Comparison of ENCODE assay signal across 25 cellular contexts in genomic region chr10:131722525-131723264, GRCh38.
DNase-seq lines count a peak whose midpoint lies in the region; ATAC-seq, FAIRE-seq and TF ChIP-seq lines count a peak whose summit lies in the region.
"Had no signal": no experiment of that assay in that cellular context is flagged by ENCODE, and none has a peak within 500 bp of the region (broad histone marks: within the 10 kb centered on the region; RNA-seq: fewer than 3 reads in every experiment).

No MANE protein-coding gene starts in this region.

- FAIRE-seq in H1 (lab: Jason Lieb, UNC): no peak
- FAIRE-seq: GM12878 had no signal

- no peak overlapping the region for H4K8ac ChIP-seq in H1 (ENCODE audit: extremely low read depth, insufficient read depth, low read length)
- peak overlapping the region; percentile 65 for H4K8ac ChIP-seq in neuronal stem cell (ENCODE audit: low read depth, low read length)

- TF ChIP-seq POLR2A in H1 (IDR thresholded peaks at IDR 0.05; ENCODE audit: control extremely low read depth in 1 of 2, low read depth in 2 of 2, low read length in 2 of 2): no peak

- H2BK20ac ChIP-seq in H1 (ENCODE audit: low read length): no peak overlapping the region

- no peak overlapping the region for H4K5ac ChIP-seq in H1 (ENCODE audit: insufficient read length, low read depth, low read length)

- H3K79me1 ChIP-seq in H1 (ENCODE audit: low read depth, low read length) (no peaks in the 10 kb centered on the region), neuronal stem cell (ENCODE audit: low read depth, low read length) (peaks cover 2% of the 10 kb centered on the region)

- H3K56ac ChIP-seq in H1 (replicated peaks; ENCODE audit: insufficient read length, low read depth, low read length): no peak overlapping the region

- H2BK15ac ChIP-seq in H1 (ENCODE audit: low read length) (no peak overlapping the region), neuronal stem cell (ENCODE audit: low read length) (peak overlapping the region; percentile 33)

- H3K9ac ChIP-seq in H1 (replicated peaks in 1 of 4; ENCODE audit: extremely low read depth in 1 of 4, low read depth in 3 of 4, low read length in 3 of 4): no peak overlapping the region
- H3K9ac ChIP-seq in neuronal stem cell (ENCODE audit: low read depth, low read length, poor library complexity): no peak overlapping the region
- H3K9ac ChIP-seq: GM23248, KMS-11 had no signal

- H3K14ac ChIP-seq in H1 (ENCODE audit: insufficient read length): no peak overlapping the region
- H3K14ac ChIP-seq in neuronal stem cell (ENCODE audit: low read length): no peak overlapping the region

- no peaks in the 10 kb centered on the region for H3K36me3 ChIP-seq in H1 (ENCODE audit: control insufficient read depth in 2 of 4, insufficient read depth in 4 of 4, low read length in 3 of 4)
- no peaks in the 10 kb centered on the region for H3K36me3 ChIP-seq in neuronal stem cell (replicated peaks in 1 of 2; ENCODE audit: control insufficient read depth in 2 of 2, insufficient read depth in 2 of 2, low read length in 2 of 2)
- H3K36me3 ChIP-seq in upper lobe of right lung: no peaks in the 10 kb centered on the region

- 90% methylated on average over 21 of the region's 22 CpGs; no CpG with 5 or more reads in 1 of the 2 experiments for WGBS in H1 (ENCODE audit: extremely low coverage in 1 of 2, insufficient coverage in 1 of 2, insufficient read length in 1 of 2, insufficient replicate concordance in 2 of 2, low coverage in 1 of 2, low lambda C conversion rate in 2 of 2, missing lambda C conversion rate in 1 of 2), 2 experiments
- WGBS in neuronal stem cell (ENCODE audit: extremely low coverage in 2 of 2, insufficient read length in 2 of 2, insufficient replicate concordance in 1 of 2), 2 donors: no CpG with 5 or more reads among the region's 22 CpGs

- H3K4me2 ChIP-seq in H1 (ENCODE audit: insufficient read depth in 1 of 2, low read depth in 2 of 2, low read length in 2 of 2) (no peak overlapping the region), neuronal stem cell (ENCODE audit: insufficient read depth, low read length, poor library complexity, severe bottlenecking) (no peak overlapping the region)
- H3K4me2 ChIP-seq: KMS-11 had no signal

- H2BK5ac ChIP-seq in H1 (ENCODE audit: low read depth, low read length) (no peak overlapping the region), neuronal stem cell (ENCODE audit: low read length) (peak overlapping the region; percentile 53)

- H2BK12ac ChIP-seq in H1 (ENCODE audit: low read depth, low read length): no peak overlapping the region
- no peak overlapping the region for H2BK12ac ChIP-seq in neuronal stem cell (ENCODE audit: low read length)

- CTCF ChIA-PET in H1 (lab: Charles Lee; ENCODE audit: partially characterized antibody): interaction anchor here (1.0 to 2.6 kb wide), 3 partner anchors 11 to 269 kb away, joined by 3 to 10 read pairs (median 4); no protein-coding TSS in a partner anchor

- ATAC-seq in upper lobe of right lung (no peak), HG03439 (IDR thresholded peaks at IDR 0.05; ENCODE audit: unreplicated experiment) (no peak)
- ATAC-seq: CD8-positive, alpha-beta T cell; GM12878; HCT116 had no signal

- H3K4ac ChIP-seq in H1 (replicated peaks; ENCODE audit: insufficient read length, low read depth, low read length) (no peak overlapping the region), neuronal stem cell (ENCODE audit: low read length) (no peak overlapping the region)

- intact Hi-C loops in upper lobe of right lung (cut with DNase I): no loop called here

- H3K9me3 ChIP-seq in H1 (ENCODE audit: insufficient read depth in 2 of 2, low read depth in 1 of 2, low read length in 1 of 2): no peaks in the 10 kb centered on the region; a peak in 2 of 4 replicates
- H3K9me3 ChIP-seq in neuronal stem cell (replicated peaks in 1 of 2; ENCODE audit: control insufficient read depth in 2 of 2, insufficient read depth in 1 of 2, low read depth in 1 of 2, low read length in 2 of 2): peaks cover 0 to 3% of the 10 kb centered on the region in 2 donors
- H3K9me3 ChIP-seq in upper lobe of right lung: no peaks in the 10 kb centered on the region

- H3K18ac ChIP-seq in H1 (ENCODE audit: extremely low read depth, low read length): no peak overlapping the region
- peak overlapping the region; percentile 65 for H3K18ac ChIP-seq in neuronal stem cell (ENCODE audit: low read length)

- H4K20me1 ChIP-seq in H1 (replicated peaks in 1 of 2; ENCODE audit: control insufficient read depth in 1 of 2, insufficient read depth in 2 of 2, low read length in 2 of 2): no peaks in the 10 kb centered on the region

- H3K27ac ChIP-seq in H1 (ENCODE audit: low read depth, low read length) (no peak overlapping the region), neuronal stem cell (replicated peaks; ENCODE audit: low read length) (no peak overlapping the region), upper lobe of right lung (no peak overlapping the region)
- H3K27ac ChIP-seq: GM23248, KMS-11, RWPE1 had no signal

- H3K23ac ChIP-seq in H1 (ENCODE audit: insufficient read length): no peak overlapping the region
- H3K23ac ChIP-seq in neuronal stem cell (ENCODE audit: low read depth, low read length, poor library complexity): peak overlapping the region; percentile 73

- TF ChIP-seq CTCF in H1 (IDR thresholded peaks at IDR 0.05; ENCODE audit: control extremely low read depth in 1 of 3, insufficient read depth in 1 of 3, low read depth in 1 of 3, low read length in 3 of 3) (no peak), upper lobe of right lung (IDR thresholded peaks at IDR 0.05) (no peak)

- H2AFZ ChIP-seq in H1 (ENCODE audit: low read length) (no peak overlapping the region), neuronal stem cell (ENCODE audit: low read length) (no peak overlapping the region)
- H2AFZ ChIP-seq: GM23248 had no signal

- H3K23me2 ChIP-seq in H1 (ENCODE audit: low read depth, low read length): no peaks in the 10 kb centered on the region

- TF ChIP-seq RAD21 in H1 (IDR thresholded peaks at IDR 0.05 in 1 of 2, conservative IDR thresholded peaks at IDR 0.05 in 1 of 2; ENCODE audit: low read depth in 2 of 2, low read length in 2 of 2): no peak

- no peak for TF ChIP-seq EP300 in H1 (IDR thresholded peaks at IDR 0.05; ENCODE audit: borderline replicate concordance in 1 of 2, low read depth in 2 of 2, low read length in 2 of 2)

- H2BK120ac ChIP-seq in H1 (replicated peaks; ENCODE audit: low read depth, low read length) (no peak overlapping the region), neuronal stem cell (ENCODE audit: low read depth, low read length) (no peak overlapping the region)

- H4K91ac ChIP-seq in H1 (replicated peaks; ENCODE audit: insufficient read length, low read length) (no peak overlapping the region), neuronal stem cell (ENCODE audit: low read depth, low read length, poor library complexity) (no peak overlapping the region)

- H3K4me1 ChIP-seq in H1 (replicated peaks in 1 of 4; ENCODE audit: control insufficient read depth in 3 of 4, insufficient read depth in 4 of 4, low read length in 3 of 4) (peaks cover 0 to 16% (median 8%) of the 10 kb centered on the region in 4 experiments; a peak in 6 of 7 replicates), neuronal stem cell (ENCODE audit: control insufficient read depth in 2 of 2, insufficient read depth in 1 of 2, low read depth in 1 of 2, low read length in 2 of 2) (peaks cover 6 to 12% of the 10 kb centered on the region in 2 donors), upper lobe of right lung (peaks cover 6% of the 10 kb centered on the region)

- H3K4me3 ChIP-seq in H1 (ENCODE audit: extremely low read depth in 1 of 4, insufficient read depth in 2 of 4, low read depth in 3 of 4, low read length in 4 of 4): no peak overlapping the region
- H3K4me3 ChIP-seq in neuronal stem cell (ENCODE audit: low read length in 2 of 2): no peak overlapping the region
- H3K4me3 ChIP-seq in upper lobe of right lung: no peak overlapping the region
- H3K4me3 ChIP-seq: GM12878, GM23248 had no signal

- H3K27me3 ChIP-seq in H1 (replicated peaks in 1 of 4; ENCODE audit: control insufficient read depth in 3 of 4, extremely low read depth in 1 of 4, insufficient read depth in 3 of 4, low read length in 3 of 4) (peaks cover 0 to 9% (median 9%) of the 10 kb centered on the region in 4 experiments; a peak in 4 of 7 replicates), neuronal stem cell (ENCODE audit: control insufficient read depth in 3 of 3, insufficient read depth in 3 of 3, low read depth in 1 of 3, low read length in 3 of 3) (peaks cover 0 to 32% (median 12%) of the 10 kb centered on the region in 3 experiments), upper lobe of right lung (no peaks in the 10 kb centered on the region)

- POLR2A ChIA-PET in H1 (lab: Charles Lee; ENCODE audit: partially characterized antibody): no interaction called here

- H2AK5ac ChIP-seq in H1 (ENCODE audit: low read depth, low read length) (0 out of 2 replicates have a peak overlapping the region, but pooled peaks have one; percentile 53), neuronal stem cell (ENCODE audit: low read depth, low read length) (peak overlapping the region; percentile 63)

- H3K79me2 ChIP-seq in H1 (ENCODE audit: control insufficient read depth in 1 of 2, insufficient read depth in 2 of 2, low read length in 2 of 2): no peaks in the 10 kb centered on the region

- DNase-seq in activated CD8-positive, alpha-beta memory T cell treated with anti-CD3 and anti-CD28 coated beads for 24 hours: peak; percentile 17
- no peak for DNase-seq in activated CD8-positive, alpha-beta memory T cell treated with anti-CD3 and anti-CD28 coated beads, Interleukin-2, amount 50 U/mL, for 4 hours
- DNase-seq in H1 (ENCODE audit: low read depth in 1 of 2, low spot score in 2 of 2) (no peak), neuronal stem cell (ENCODE audit: low spot score) (no peak), upper lobe of right lung (peak; percentile 17), hypothalamus (lab: John Stamatoyannopoulos, UW) (no peak)
- DNase-seq: 8988T; AML-193; C1 segment of cervical spinal cord; DND-41; GM23248; IMR-90; MV-4-11; NCI-H1105 treated with DMSO at 0.1 percent for 48 hours; NCI-H2029 treated with DMSO at 0.1 percent for 48 hours; NCI-H226; NCI-H510A treated with DMSO at 0.1 percent for 48 hours; NCI-H748 treated with DMSO at 0.1 percent for 48 hours; NK-92 treated with Interleukin-12 subunit alpha and Interleukin-12 subunit beta, amount 100 ng/mL, for 24 hours had no signal

TF ChIP-seq in H1, 55 proteins besides CTCF, POLR2A, EP300 and RAD21:
- TF ChIP-seq YY1 (IDR thresholded peaks at IDR 0.05; ENCODE audit: low read depth, low read length) (no peak), CREB1 (IDR thresholded peaks at IDR 0.05) (no peak), CHD2 (IDR thresholded peaks at IDR 0.05; ENCODE audit: low read length) (no peak), SUZ12 (IDR thresholded peaks at IDR 0.05; ENCODE audit: low read length) (no peak), SP4 (IDR thresholded peaks at IDR 0.05; ENCODE audit: low read length) (no peak)

Comparison
In these comparisons a context has a peak if more than half of its experiments do, and no peak if none do; other contexts are left out.
1. DNase-seq: peak in activated CD8-positive, alpha-beta memory T cell treated with anti-CD3 and anti-CD28 coated beads for 24 hours (single experiment) and upper lobe of right lung (single experiment); none in activated CD8-positive, alpha-beta memory T cell treated with anti-CD3 and anti-CD28 coated beads, Interleukin-2, amount 50 U/mL, for 4 hours (single experiment), H1 (0 of 2), neuronal stem cell (single experiment) and hypothalamus (0 of 51).